In the genomic region with DNA sequence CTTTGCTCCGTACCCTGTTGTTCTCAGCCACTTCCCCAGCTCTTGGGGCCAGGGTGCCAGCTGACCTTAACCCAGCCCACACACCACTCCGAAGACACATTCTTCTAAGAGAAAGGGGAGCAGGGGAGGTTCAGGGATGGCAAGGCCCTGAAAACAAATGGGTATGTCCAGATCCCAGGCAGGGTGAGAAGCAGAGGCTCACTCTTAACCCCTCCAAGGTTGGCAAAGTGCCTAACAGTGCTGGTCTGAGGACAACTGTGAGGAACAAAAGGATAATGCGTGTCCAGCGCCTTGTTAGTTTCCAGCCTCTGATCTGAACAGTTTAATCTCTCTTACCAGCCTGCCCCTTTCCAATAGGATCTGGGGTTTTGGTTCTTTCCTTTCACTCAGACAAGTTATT, we compare ENCODE assay signal across 14 cellular contexts. TPM values are rescaled to one million over a fixed set of nuclear protein-coding genes. Genes with fewer than 3 reads are reported as not detected.
DNase-seq lines count a peak whose midpoint lies in the region; ATAC-seq and TF ChIP-seq lines count a peak whose summit lies in the region.
"Had no signal": no experiment of that assay in that cellular context is flagged by ENCODE, and none has a peak within 500 bp of the region (broad histone marks: within the 10 kb centered on the region; RNA-seq: fewer than 3 reads in every experiment).

No MANE protein-coding gene starts in this region.

- no peaks in the 10 kb centered on the region for H3K36me3 Mint-ChIP-seq in activated naive CD4-positive, alpha-beta T cell treated with anti-CD3 and anti-CD28 coated beads, Interleukin-2, amount 50 U/mL, for 24 hours
- H3K36me3 Mint-ChIP-seq in immature natural killer cell (peaks cover 0 to 3% (median 0%) of the 10 kb centered on the region in 3 donors), type B pancreatic cell (peaks cover 12% of the 10 kb centered on the region)

- peaks cover 13% of the 10 kb centered on the region; the same call in 1 of the 2 replicates for H3K9me3 ChIP-seq in Panc1 (ENCODE audit: control insufficient read depth, insufficient read depth, low read depth, low read length)

- H3K9me3 Mint-ChIP-seq in activated naive CD4-positive, alpha-beta T cell treated with anti-CD3 and anti-CD28 coated beads, Interleukin-2, amount 50 U/mL, for 24 hours: no peaks in the 10 kb centered on the region
- H3K9me3 Mint-ChIP-seq in immature natural killer cell: no peaks in the 10 kb centered on the region
- H3K9me3 Mint-ChIP-seq in type B pancreatic cell: no peaks in the 10 kb centered on the region

- H3K27me3 Mint-ChIP-seq in activated naive CD4-positive, alpha-beta T cell treated with anti-CD3 and anti-CD28 coated beads, Interleukin-2, amount 50 U/mL, for 24 hours: no peaks in the 10 kb centered on the region
- H3K27me3 Mint-ChIP-seq in immature natural killer cell (ENCODE audit: low read depth in 3 of 3) (peaks cover 0 to 3% (median 2%) of the 10 kb centered on the region in 3 donors), type B pancreatic cell (no peaks in the 10 kb centered on the region)

- no peak overlapping the region for H3K4me3 ChIP-seq in Panc1 (ENCODE audit: low read depth in 2 of 2, low read length in 2 of 2)

- ATAC-seq in Panc1: no peak
- ATAC-seq in GM21717 (IDR thresholded peaks at IDR 0.05; ENCODE audit: unreplicated experiment): no peak
- ATAC-seq: foreskin keratinocyte had no signal

- BruUV-seq in Panc1 (replicated peaks; lab: Mats Ljungman, UMichigan): no TSS peak

- CTCF ChIA-PET in Panc1 (lab: Charles Lee): interaction anchor here (0.6 kb wide), 1 partner anchor 566 kb away, joined by 3 read pairs; no protein-coding TSS in a partner anchor

- peaks cover 4% of the 10 kb centered on the region for H3K4me1 Mint-ChIP-seq in activated naive CD4-positive, alpha-beta T cell treated with anti-CD3 and anti-CD28 coated beads, Interleukin-2, amount 50 U/mL, for 24 hours
- H3K4me1 Mint-ChIP-seq in immature natural killer cell (peaks cover 8 to 20% of the 10 kb centered on the region in 2 donors), type B pancreatic cell (ENCODE audit: unreplicated experiment) (no peaks in the 10 kb centered on the region)

- in situ Hi-C loops in Panc1 (cut with HindIII; ENCODE audit: low pct_unique_long_range_greater_than_20kb, low sequenced_read_pairs): no loop called here

- H3K27ac Mint-ChIP-seq in activated naive CD4-positive, alpha-beta T cell treated with anti-CD3 and anti-CD28 coated beads, Interleukin-2, amount 50 U/mL, for 24 hours: no peak overlapping the region
- H3K27ac Mint-ChIP-seq in immature natural killer cell: peak overlapping the region in 1 of 6 donors; percentile 45
- no peak overlapping the region for H3K27ac Mint-ChIP-seq in type B pancreatic cell

- no peak for DNase-seq in activated naive CD4-positive, alpha-beta T cell treated with Interleukin-2 at 50 U/mL for 16 hours
- DNase-seq in Panc1 (ENCODE audit: low read depth, low spot score): no peak
- no peak for DNase-seq in immature natural killer cell
- no peak for DNase-seq in type B pancreatic cell (ENCODE audit: extremely low spot score, unreplicated experiment)
- DNase-seq in cerebellar cortex (ENCODE audit: low spot score): no peak
- DNase-seq in stimulated activated CD4-positive, alpha-beta T cell treated with anti-CD3 and anti-CD28 coated beads, Interleukin-12 subunit alpha, Interleukin-12 subunit beta, amount 100 ng/mL, for 4 hours: no peak
- DNase-seq: activated naive CD4-positive, alpha-beta T cell; foreskin keratinocyte; NCI-H1105; NCI-H510A; right cardiac atrium; SHP77 had no signal

- peaks cover 2% of the 10 kb centered on the region; the same call in 1 of the 2 replicates for H3K36me3 ChIP-seq in Panc1 (ENCODE audit: control insufficient read depth, insufficient read depth, low read length)

- peaks cover 3% of the 10 kb centered on the region; the same call in 1 of the 2 replicates for H3K4me1 ChIP-seq in Panc1 (ENCODE audit: control insufficient read depth, insufficient read depth, low read length)
- H3K4me1 ChIP-seq: foreskin keratinocyte had no signal

- H3K4me3 Mint-ChIP-seq in activated naive CD4-positive, alpha-beta T cell treated with anti-CD3 and anti-CD28 coated beads, Interleukin-2, amount 50 U/mL, for 24 hours: peak overlapping the region; percentile 70
- H3K4me3 Mint-ChIP-seq in immature natural killer cell: peak overlapping the region in 3 of 5 donors; percentile 76 to 80 (median 80)
- peak overlapping the region; percentile 89 for H3K4me3 Mint-ChIP-seq in type B pancreatic cell

- H3K27ac ChIP-seq in Panc1 (ENCODE audit: low read length): peak overlapping the region; percentile 93
- H3K27ac ChIP-seq: foreskin keratinocyte had no signal

- intact Hi-C loops in Panc1 (cut with micrococcal nuclease; ENCODE audit: unreplicated experiment): no loop called here

- no peaks in the 10 kb centered on the region for H3K27me3 ChIP-seq in Panc1 (ENCODE audit: control insufficient read depth, insufficient read depth, low read length)
- H3K27me3 ChIP-seq: foreskin keratinocyte had no signal

- POLR2A ChIA-PET in Panc1 (lab: Charles Lee): no interaction called here

- TF ChIP-seq CTCF in Panc1 (IDR thresholded peaks at IDR 0.05): no peak
- no peak for TF ChIP-seq CTCF in type B pancreatic cell (conservative IDR thresholded peaks at IDR 0.05)

RNA-seq across cellular contexts. Expression of gene TMEM44, which starts 1.5 kb away (rescaled TPM):
- total RNA-seq in Panc1 (2021; ENCODE audit: unreplicated experiment) (70.1 TPM), type B pancreatic cell (ENCODE audit: low replicate concordance) (7.9 and 22.8 TPM in 2 replicates)
- 69.9 TPM for polyA plus RNA-seq in Panc1 (2012; ENCODE audit: insufficient read length)
- polyA plus RNA-seq in immature natural killer cell: 1 to 10 TPM in 2 of 3 donors, not detected in 1; 1.4 TPM

RNA-seq across cellular contexts. Expression of gene LSG1, which starts 40.3 kb away (rescaled TPM):
- 72.9 TPM for total RNA-seq in Panc1 (2021; ENCODE audit: unreplicated experiment)
- polyA plus RNA-seq in Panc1 (2012; ENCODE audit: insufficient read length): 52.9 TPM
- 10 to 100 TPM in 2 of 3 donors, 1 to 10 TPM in 1; 3.3 to 30.7 (median 11.1) TPM for polyA plus RNA-seq in immature natural killer cell
- total RNA-seq in type B pancreatic cell (ENCODE audit: low replicate concordance): 43.8 and 45.3 TPM in 2 replicates

RNA-seq across cellular contexts. Expression of gene FAM43A, which starts 54.0 kb away (rescaled TPM):
- 51.4 TPM for total RNA-seq in Panc1 (2021; ENCODE audit: unreplicated experiment)
- 76.9 TPM for polyA plus RNA-seq in Panc1 (2012; ENCODE audit: insufficient read length)
- polyA plus RNA-seq in immature natural killer cell: 10 to 100 TPM; 15.7 to 58.9 (median 28.5) TPM
- 9.3 and 13.9 TPM in 2 replicates for total RNA-seq in type B pancreatic cell (ENCODE audit: low replicate concordance)
